26 cellular contexts compared by ENCODE assay signal in the genomic region with DNA sequence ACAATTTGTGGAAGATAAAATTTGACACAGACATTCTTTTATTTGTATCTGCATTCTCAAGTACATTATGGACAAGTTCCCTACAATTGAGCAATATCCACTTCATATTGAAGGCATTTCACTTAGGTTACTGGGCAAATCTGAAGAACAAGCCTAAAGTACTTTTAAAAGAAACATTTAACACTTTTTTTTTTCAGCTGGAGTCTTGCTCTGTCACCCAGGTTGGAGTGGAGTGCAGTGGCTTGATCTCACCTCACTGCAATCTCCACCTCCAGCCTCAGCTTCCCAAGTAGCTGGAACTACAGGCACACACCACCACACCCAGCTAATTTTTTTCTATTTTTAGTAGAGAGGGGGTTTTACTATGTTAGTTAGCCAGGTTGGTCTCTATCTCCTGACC.
"Had no signal": no experiment of that assay in that cellular context is flagged by ENCODE, and none has a peak within 500 bp of the region (broad histone marks: within the 10 kb centered on the region; RNA-seq: fewer than 3 reads in every experiment).

No MANE protein-coding gene starts in this region.

- H3K9me3 Mint-ChIP-seq: stimulated activated memory B cell treated with anti-CD40 and anti-IgM and Interleukin-4, amounts not matched to agents 10 μg/mL and 1 μg/mL and 100 μg/mL, for 72 hours had no signal

- H3K9me3 ChIP-seq: testis, thoracic aorta, thyroid gland, tibial artery, tibial nerve, transverse colon, uterus, vagina had no signal

- DNase-seq: stimulated activated CD4-positive, alpha-beta T cell treated with anti-CD3 and anti-CD28 coated beads, Interleukin-2, amount 100 ng/mL, for 48 hours; stimulated activated CD4-positive, alpha-beta T cell treated with anti-CD3 and anti-CD28 coated beads, Interleukin-4, amount 100 ng/mL, for 1 hour; stimulated activated CD4-positive, alpha-beta T cell treated with anti-CD3 and anti-CD28 coated beads, Interleukin-4, amount 100 ng/mL, for 24 hours; stimulated activated CD4-positive, alpha-beta T cell treated with anti-CD3 and anti-CD28 coated beads, Interleukin-4, amount 100 ng/mL, for 4 hours; stimulated activated CD8-positive, alpha-beta memory T cell treated with anti-CD3 and anti-CD28 coated beads, Interleukin-4, amount 100 ng/mL, for 48 hours; stimulated activated naive B cell treated with anti-CD40 and anti-IgM and Interleukin-4, amounts not matched to agents 10 μg/mL and 1 μg/mL and 100 μg/mL, for 72 hours; stimulated activated naive CD4-positive, alpha-beta T cell; stimulated activated naive CD4-positive, alpha-beta T cell treated with Interleukin-2 at 50 U/mL for 16 hours; stimulated activated naive CD8-positive, alpha-beta T cell treated with anti-CD3 and anti-CD28 coated beads, Interleukin-15, amount 100 ng/mL, for 72 hours; stimulated activated naive CD8-positive, alpha-beta T cell treated with anti-CD3 and anti-CD28 coated beads, Interleukin-15, Interleukin-2, amounts not matched to agents 100 U/mL and 50 U/mL, for 24 hours; stomach; substantia nigra; testis; thyroid gland; transverse colon; uterus had no signal

- H3K4me1 ChIP-seq: stomach, suprapubic skin, testis, thyroid gland, tibial artery, tibial nerve, transverse colon, upper lobe of left lung, uterus, vagina had no signal

- H3K27me3 ChIP-seq: stomach, suprapubic skin, testis, thyroid gland, tibial artery, tibial nerve, transverse colon, upper lobe of left lung, uterus, vagina had no signal

- H3K27ac ChIP-seq: stomach, suprapubic skin, testis, thoracic aorta, thyroid gland, tibial artery, tibial nerve, transverse colon, upper lobe of left lung, uterus, vagina had no signal

- ATAC-seq: stimulated activated effector memory CD8-positive, alpha-beta T cell treated with anti-CD3 and anti-CD28 coated beads, Interleukin-12 subunit alpha, Interleukin-12 subunit beta, amount 100 ng/mL, for 72 hours; stimulated activated memory B cell treated with anti-CD40 and anti-IgM and Interleukin-4, amounts not matched to agents 10 μg/mL and 1 μg/mL and 100 μg/mL, for 72 hours; stimulated activated naive B cell treated with anti-CD40 and anti-IgM and Interleukin-4, amounts not matched to agents 10 μg/mL and 1 μg/mL and 100 μg/mL, for 72 hours; stimulated activated naive CD8-positive, alpha-beta T cell treated with anti-CD3 and anti-CD28 coated beads, Interleukin-15, amount 100 ng/mL, for 72 hours; stimulated activated naive CD8-positive, alpha-beta T cell treated with anti-CD3 and anti-CD28 coated beads, Interleukin-15, Interleukin-2, amounts not matched to agents 100 U/mL and 50 U/mL, for 24 hours had no signal

- H3K4me1 Mint-ChIP-seq: stimulated activated effector memory CD8-positive, alpha-beta T cell treated with anti-CD3 and anti-CD28 coated beads, Interleukin-12 subunit alpha, Interleukin-12 subunit beta, amount 100 ng/mL, for 72 hours; stimulated activated memory B cell treated with anti-CD40 and anti-IgM and Interleukin-4, amounts not matched to agents 10 μg/mL and 1 μg/mL and 100 μg/mL, for 72 hours; stimulated activated naive B cell treated with anti-CD40 and anti-IgM and Interleukin-4, amounts not matched to agents 10 μg/mL and 1 μg/mL and 100 μg/mL, for 72 hours; stimulated activated naive CD8-positive, alpha-beta T cell treated with anti-CD3 and anti-CD28 coated beads, Interleukin-15, amount 100 ng/mL, for 72 hours had no signal

- H3K27ac Mint-ChIP-seq: stimulated activated effector memory CD8-positive, alpha-beta T cell treated with anti-CD3 and anti-CD28 coated beads, Interleukin-12 subunit alpha, Interleukin-12 subunit beta, amount 100 ng/mL, for 72 hours; stimulated activated memory B cell treated with anti-CD40 and anti-IgM and Interleukin-4, amounts not matched to agents 10 μg/mL and 1 μg/mL and 100 μg/mL, for 72 hours; stimulated activated naive B cell treated with anti-CD40 and anti-IgM and Interleukin-4, amounts not matched to agents 10 μg/mL and 1 μg/mL and 100 μg/mL, for 72 hours; stimulated activated naive CD8-positive, alpha-beta T cell treated with anti-CD3 and anti-CD28 coated beads, Interleukin-15, amount 100 ng/mL, for 72 hours; stimulated activated naive CD8-positive, alpha-beta T cell treated with anti-CD3 and anti-CD28 coated beads, Interleukin-15, Interleukin-2, amounts not matched to agents 100 ng/mL and 50 ng/mL, for 24 hours; type B pancreatic cell had no signal

- H3K4me3 ChIP-seq: stomach, suprapubic skin, testis, thoracic aorta, thyroid gland, tibial artery, tibial nerve, transverse colon, upper lobe of left lung, uterus, vagina had no signal

- H3K36me3 ChIP-seq: stomach, suprapubic skin, thoracic aorta, thyroid gland, tibial artery, tibial nerve, transverse colon, upper lobe of left lung, uterus, vagina had no signal

- H3K4me3 Mint-ChIP-seq: stimulated activated effector memory CD8-positive, alpha-beta T cell treated with anti-CD3 and anti-CD28 coated beads, Interleukin-12 subunit alpha, Interleukin-12 subunit beta, amount 100 ng/mL, for 72 hours; stimulated activated memory B cell treated with anti-CD40 and anti-IgM and Interleukin-4, amounts not matched to agents 10 μg/mL and 1 μg/mL and 100 μg/mL, for 72 hours; stimulated activated naive B cell treated with anti-CD40 and anti-IgM and Interleukin-4, amounts not matched to agents 10 μg/mL and 1 μg/mL and 100 μg/mL, for 72 hours; stimulated activated naive CD8-positive, alpha-beta T cell treated with anti-CD3 and anti-CD28 coated beads, Interleukin-15, amount 100 ng/mL, for 72 hours; stimulated activated naive CD8-positive, alpha-beta T cell treated with anti-CD3 and anti-CD28 coated beads, Interleukin-15, Interleukin-2, amounts not matched to agents 100 ng/mL and 50 ng/mL, for 24 hours; type B pancreatic cell had no signal

- H3K36me3 Mint-ChIP-seq: stimulated activated effector memory CD8-positive, alpha-beta T cell treated with anti-CD3 and anti-CD28 coated beads, Interleukin-12 subunit alpha, Interleukin-12 subunit beta, amount 100 ng/mL, for 72 hours; stimulated activated memory B cell treated with anti-CD40 and anti-IgM and Interleukin-4, amounts not matched to agents 10 μg/mL and 1 μg/mL and 100 μg/mL, for 72 hours; type B pancreatic cell had no signal

- H3K27me3 Mint-ChIP-seq: stimulated activated memory B cell treated with anti-CD40 and anti-IgM and Interleukin-4, amounts not matched to agents 10 μg/mL and 1 μg/mL and 100 μg/mL, for 72 hours; stimulated activated naive B cell treated with anti-CD40 and anti-IgM and Interleukin-4, amounts not matched to agents 10 μg/mL and 1 μg/mL and 100 μg/mL, for 72 hours; stimulated activated naive CD8-positive, alpha-beta T cell treated with anti-CD3 and anti-CD28 coated beads, Interleukin-15, amount 100 ng/mL, for 72 hours; stimulated activated naive CD8-positive, alpha-beta T cell treated with anti-CD3 and anti-CD28 coated beads, Interleukin-15, Interleukin-2, amounts not matched to agents 100 ng/mL and 50 ng/mL, for 24 hours; type B pancreatic cell had no signal
